ENCODE assay signal across 16 cellular contexts in genomic region chr6:54768542-54768941, GRCh38.
"Had no signal": no experiment of that assay in that cellular context is flagged by ENCODE, and none has a peak within 500 bp of the region (broad histone marks: within the 10 kb centered on the region; RNA-seq: fewer than 3 reads in every experiment).

No MANE protein-coding gene starts in this region.

- H3K36me3 ChIP-seq: gastroesophageal sphincter, left lung, lower lobe of right lung, pancreas had no signal

- H3K27ac ChIP-seq: gastroesophageal sphincter, left lung, lower lobe of right lung, pancreas had no signal

- H3K4me2 ChIP-seq: smooth muscle cell had no signal

- DNase-seq: cortex of kidney; effector memory CD4-positive, alpha-beta T cell; glutamatergic neuron; islet precursor cell; left lung; lower lobe of right lung; natural killer cell; occipital lobe; pancreas; right cardiac atrium; stimulated activated CD4-positive, alpha-beta T cell treated with anti-CD3 and anti-CD28 coated beads, Interleukin-2, amount 100 ng/mL, for 48 hours; stimulated activated naive CD4-positive, alpha-beta T cell treated with Interleukin-2 at 50 U/mL for 16 hours; trophoblast cell had no signal

- H3K9me3 ChIP-seq: gastroesophageal sphincter, left lung, lower lobe of right lung, pancreas had no signal

- H3K4me1 ChIP-seq: gastroesophageal sphincter, left lung, lower lobe of right lung, pancreas had no signal

- H3K4me3 ChIP-seq: gastroesophageal sphincter, left lung, lower lobe of right lung, pancreas, smooth muscle cell had no signal

- FAIRE-seq: endometrium, pancreas had no signal

- H3K27me3 ChIP-seq: gastroesophageal sphincter, left lung, pancreas had no signal
